In genomic region chr10:108736111-108736510, GRCh38 we compare ENCODE assay signal across 14 cellular contexts.
DNase-seq lines count a peak whose midpoint lies in the region; ATAC-seq and TF ChIP-seq lines count a peak whose summit lies in the region.
"Had no signal": no experiment of that assay in that cellular context is flagged by ENCODE, and none has a peak within 500 bp of the region (broad histone marks: within the 10 kb centered on the region; RNA-seq: fewer than 3 reads in every experiment).

No MANE protein-coding gene starts in this region.

- peak overlapping the region; percentile 50 for H3K27ac ChIP-seq in PC-3 (ENCODE audit: low read length)
- H3K27ac ChIP-seq: C4-2B, HL-60 had no signal

- no peaks in the 10 kb centered on the region for H3K4me1 Mint-ChIP-seq in activated CD8-positive, alpha-beta T cell treated with anti-CD3 and anti-CD28 coated beads, Interleukin-2, amount 10 ng/mL, durations not matched to agents 7 days and 5 days (ENCODE audit: low read depth)
- H3K4me1 Mint-ChIP-seq: CD4-positive, alpha-beta memory T cell had no signal

- no TSS peak for BruUV-seq in PC-3 (replicated peaks; lab: Mats Ljungman, UMichigan)

- peaks cover 7% of the 10 kb centered on the region; the same call in 1 of the 2 replicates for H3K9me3 ChIP-seq in PC-3 (ENCODE audit: low read length)
- H3K9me3 ChIP-seq: BE2C had no signal

- in situ Hi-C loops in astrocyte of the cerebellum (cut with HindIII; ENCODE audit: low sequenced_read_pairs): no loop called here

- no peaks in the 10 kb centered on the region; the same call in 1 of the 2 replicates for H3K36me3 ChIP-seq in PC-3 (ENCODE audit: low read depth, low read length)
- H3K36me3 ChIP-seq: BE2C had no signal

- H4K20me1 ChIP-seq in PC-3 (ENCODE audit: low read length): no peaks in the 10 kb centered on the region

- no peaks in the 10 kb centered on the region for H3K27me3 ChIP-seq in PC-3 (ENCODE audit: low read length)
- H3K27me3 ChIP-seq: BE2C had no signal

- no peak overlapping the region for H3K4me3 Mint-ChIP-seq in activated CD8-positive, alpha-beta T cell treated with anti-CD3 and anti-CD28 coated beads, Interleukin-2, amount 10 ng/mL, durations not matched to agents 7 days and 5 days
- H3K4me3 Mint-ChIP-seq: CD4-positive, alpha-beta memory T cell had no signal

- H3K4me2 ChIP-seq in PC-3 (ENCODE audit: low read length): peak overlapping the region; percentile 10; the same call in 1 of the 2 replicates

- peaks cover 20% of the 10 kb centered on the region for H3K9me3 Mint-ChIP-seq in activated CD8-positive, alpha-beta T cell treated with anti-CD3 and anti-CD28 coated beads, Interleukin-2, amount 10 ng/mL, durations not matched to agents 7 days and 5 days (ENCODE audit: insufficient read depth)

- DNase-seq in ELR (ENCODE audit: low read depth) (peak; percentile 30), PC-3 (no peak), astrocyte of the cerebellum (ENCODE audit: low read depth) (peak; percentile 9), fibroblast of pulmonary artery (ENCODE audit: low read depth) (peak; percentile 7), posterior vena cava (ENCODE audit: low spot score) (no peak), amygdala (lab: John Stamatoyannopoulos, UW) (no peak)
- DNase-seq in activated CD8-positive, alpha-beta T cell treated with anti-CD3 and anti-CD28 coated beads, Interleukin-2, amount 10 ng/mL, durations not matched to agents 7 days and 5 days: no peak
- DNase-seq: BE2C; CD4-positive, alpha-beta memory T cell; DMS79; GF-D8 had no signal

- no peak for ATAC-seq in PC-3
- no peak for ATAC-seq in activated CD8-positive, alpha-beta T cell treated with anti-CD3 and anti-CD28 coated beads, Interleukin-2, amount 10 ng/mL, durations not matched to agents 7 days and 5 days
- ATAC-seq: HCT116 had no signal

- H3K36me3 Mint-ChIP-seq in activated CD8-positive, alpha-beta T cell treated with anti-CD3 and anti-CD28 coated beads, Interleukin-2, amount 10 ng/mL, durations not matched to agents 7 days and 5 days (ENCODE audit: low read depth): no peaks in the 10 kb centered on the region
- H3K36me3 Mint-ChIP-seq: CD4-positive, alpha-beta memory T cell had no signal

- TF ChIP-seq CTCF in PC-3 (conservative IDR thresholded peaks at IDR 0.05; ENCODE audit: low read depth, low read length) (no peak), astrocyte of the cerebellum (IDR thresholded peaks at IDR 0.05; ENCODE audit: low read depth, low read length, missing control alignments) (no peak), fibroblast of pulmonary artery (IDR thresholded peaks at IDR 0.05; ENCODE audit: low read length, missing control alignments) (no peak)

- intact Hi-C loops in PC-3 (cut with micrococcal nuclease) (no loop called here), posterior vena cava (cut with DNase I) (no loop called here)

- CTCF ChIA-PET in PC-3 (lab: Charles Lee): no interaction called here
- CTCF ChIA-PET in activated CD8-positive, alpha-beta T cell treated with anti-CD3 and anti-CD28 coated beads, Interleukin-2, amount 10 ng/mL, durations not matched to agents 7 days and 5 days (lab: Charles Lee): no interaction called here

- H3F3A ChIP-seq in PC-3 (ENCODE audit: low read length, unreplicated experiment): peaks cover 4% of the 10 kb centered on the region

- POLR2A ChIA-PET in PC-3 (lab: Charles Lee; ENCODE audit: unreplicated experiment): no interaction called here
- POLR2A ChIA-PET in activated CD8-positive, alpha-beta T cell treated with anti-CD3 and anti-CD28 coated beads, Interleukin-2, amount 10 ng/mL, durations not matched to agents 7 days and 5 days (lab: Charles Lee): no interaction called here

- H3K9me2 ChIP-seq in PC-3 (replicated peaks; ENCODE audit: low read length): no peaks in the 10 kb centered on the region

- H2AFZ ChIP-seq in PC-3 (ENCODE audit: low read length): no peak overlapping the region

- H3K27ac Mint-ChIP-seq in activated CD8-positive, alpha-beta T cell treated with anti-CD3 and anti-CD28 coated beads, Interleukin-2, amount 10 ng/mL, durations not matched to agents 7 days and 5 days: no peak overlapping the region

- no peak overlapping the region for H3K4me3 ChIP-seq in PC-3 (ENCODE audit: low read length)
- H3K4me3 ChIP-seq in astrocyte of the cerebellum (ENCODE audit: low read depth, low read length): no peak overlapping the region
- H3K4me3 ChIP-seq in fibroblast of pulmonary artery (replicated peaks; ENCODE audit: low read depth, low read length): no peak overlapping the region

- H3K79me2 ChIP-seq in PC-3 (ENCODE audit: low read length): no peaks in the 10 kb centered on the region

- H3K9ac ChIP-seq in PC-3 (ENCODE audit: low read length): no peak overlapping the region

- no peaks in the 10 kb centered on the region for H3K27me3 Mint-ChIP-seq in activated CD8-positive, alpha-beta T cell treated with anti-CD3 and anti-CD28 coated beads, Interleukin-2, amount 10 ng/mL, durations not matched to agents 7 days and 5 days (ENCODE audit: low read depth)
- H3K27me3 Mint-ChIP-seq: CD4-positive, alpha-beta memory T cell had no signal

- H3K4me1 ChIP-seq in PC-3 (ENCODE audit: insufficient read depth, low read length): peaks cover 12% of the 10 kb centered on the region
- H3K4me1 ChIP-seq: BE2C had no signal

Comparison
In these comparisons a context has a peak if more than half of its experiments do, and no peak if none do; other contexts are left out.
1. DNase-seq: peak in ELR (single experiment), astrocyte of the cerebellum (single experiment) and fibroblast of pulmonary artery (single experiment); none in PC-3 (single experiment), activated CD8-positive, alpha-beta T cell treated with anti-CD3 and anti-CD28 coated beads, Interleukin-2, amount 10 ng/mL, durations not matched to agents 7 days and 5 days (single experiment), posterior vena cava (single experiment) and amygdala (0 of 56).